Comparison of ENCODE assay signal across 16 cellular contexts in genomic region chr12:45315462-45315861, GRCh38.
"Had no signal": no experiment of that assay in that cellular context is flagged by ENCODE, and none has a peak within 500 bp of the region (broad histone marks: within the 10 kb centered on the region; RNA-seq: fewer than 3 reads in every experiment).

No MANE protein-coding gene starts in this region.

- H3K27me3 ChIP-seq: body of pancreas, heart left ventricle, neural progenitor cell had no signal

- H3K36me3 ChIP-seq: lower lobe of right lung had no signal

- H3K27me3 Mint-ChIP-seq: activated CD4-positive, alpha-beta T cell treated with anti-CD3 and anti-CD28 coated beads, Interleukin-2, amount 10 ng/mL, durations not matched to agents 24 days and 14 days; stimulated activated naive CD8-positive, alpha-beta T cell treated with anti-CD3 and anti-CD28 coated beads, Interleukin-15, amount 100 ng/mL, for 72 hours; T-cell; type B pancreatic cell had no signal

- H3K4me1 Mint-ChIP-seq: neural progenitor cell; stimulated activated naive CD8-positive, alpha-beta T cell treated with anti-CD3 and anti-CD28 coated beads, Interleukin-15, amount 100 ng/mL, for 72 hours had no signal

- H3K4me3 ChIP-seq: body of pancreas, coronary artery, heart left ventricle, lower lobe of right lung, neural progenitor cell had no signal

- H3K4me3 Mint-ChIP-seq: activated CD4-positive, alpha-beta T cell treated with anti-CD3 and anti-CD28 coated beads, Interleukin-2, amount 10 ng/mL, durations not matched to agents 24 days and 14 days; neural progenitor cell; stimulated activated naive CD8-positive, alpha-beta T cell treated with anti-CD3 and anti-CD28 coated beads, Interleukin-15, amount 100 ng/mL, for 72 hours; T-cell; type B pancreatic cell had no signal

- H3K27ac ChIP-seq: body of pancreas, coronary artery, heart left ventricle, lower lobe of right lung, neural progenitor cell had no signal

- H3K9me3 ChIP-seq: body of pancreas, lower lobe of right lung had no signal

- ATAC-seq: body of pancreas; left colon; lower lobe of right lung; sciatic nerve; stimulated activated naive CD8-positive, alpha-beta T cell treated with anti-CD3 and anti-CD28 coated beads, Interleukin-15, amount 100 ng/mL, for 72 hours; T-cell had no signal

- DNase-seq: activated CD4-positive, alpha-beta T cell treated with anti-CD3 and anti-CD28 coated beads, Interleukin-2, amount 10 ng/mL, durations not matched to agents 24 days and 14 days; activated CD4-positive, CD25-positive, alpha-beta regulatory T cell; activated naive CD4-positive, alpha-beta T cell treated with anti-CD3 and anti-CD28 coated beads, Interleukin-2, amount 50 U/mL, for 16 hours; activated T-cell treated with anti-CD3 and anti-CD28 coated beads for 4 hours; body of pancreas; central memory CD4-positive, alpha-beta T cell; heart left ventricle; left colon; lower lobe of right lung; midbrain; stimulated activated naive CD8-positive, alpha-beta T cell treated with anti-CD3 and anti-CD28 coated beads, Interleukin-15, amount 100 ng/mL, for 72 hours; T-cell had no signal

- H3K27ac Mint-ChIP-seq: activated CD4-positive, alpha-beta T cell treated with anti-CD3 and anti-CD28 coated beads, Interleukin-2, amount 10 ng/mL, durations not matched to agents 24 days and 14 days; neural progenitor cell; stimulated activated naive CD8-positive, alpha-beta T cell treated with anti-CD3 and anti-CD28 coated beads, Interleukin-15, amount 100 ng/mL, for 72 hours; T-cell; type B pancreatic cell had no signal

- H3K4me1 ChIP-seq: lower lobe of right lung, neural progenitor cell had no signal
